ENCODE assay signal across 8 cellular contexts in the genomic region with DNA sequence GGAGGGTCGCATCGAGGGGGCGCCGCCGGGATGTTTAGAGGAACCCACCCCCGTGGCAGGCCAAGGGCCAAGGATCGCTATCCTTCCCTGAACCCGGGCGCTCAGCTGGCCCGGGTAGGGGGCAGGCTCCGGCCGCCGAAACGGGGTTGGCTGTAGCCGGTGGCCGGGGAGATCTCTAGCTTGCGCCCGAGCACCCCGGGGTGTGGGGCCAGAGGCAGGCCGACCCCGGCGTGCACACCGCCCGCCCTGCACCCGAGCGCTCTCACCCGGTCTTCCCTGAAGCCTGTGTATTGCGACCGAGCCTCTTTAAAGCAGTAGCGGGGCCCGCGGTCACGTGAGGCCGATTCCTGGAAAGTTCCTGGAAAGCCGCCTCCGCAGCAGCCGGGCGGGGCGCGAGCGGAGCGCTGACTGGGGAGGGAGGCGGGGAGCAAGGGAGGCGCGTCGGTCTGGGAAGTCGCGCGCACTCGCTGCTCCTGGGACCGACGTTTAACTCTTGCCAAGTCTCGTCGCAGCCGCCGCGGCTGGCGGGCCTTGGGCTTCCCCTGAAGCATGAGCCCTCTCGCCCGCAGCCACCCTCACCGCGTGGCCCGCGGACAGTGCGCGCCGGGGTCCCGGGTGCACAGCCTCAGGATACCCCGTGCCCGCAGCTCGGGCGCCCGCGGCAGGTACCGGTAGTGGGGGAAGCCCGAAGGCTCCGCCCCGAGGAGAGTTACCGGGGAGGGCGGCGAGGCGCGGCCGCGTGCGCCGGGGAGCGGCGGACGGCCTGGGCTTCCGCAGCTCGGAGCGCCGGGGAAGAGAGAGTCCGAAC. TPM values are rescaled to one million over a fixed set of nuclear protein-coding genes. Genes with fewer than 3 reads are reported as not detected.
DNase-seq lines count a peak whose midpoint lies in the region; ATAC-seq lines count a peak whose summit lies in the region.

No MANE protein-coding gene starts in this region.

- DNase-seq in A172 (ENCODE audit: low spot score) (peak; percentile 74), NCI-H2196 (lab: John Stamatoyannopoulos, UW; ENCODE audit: unreplicated experiment) (peak; percentile 75), islet precursor cell (peak; percentile 98)
- DNase-seq in activated CD4-positive, CD25-positive, alpha-beta regulatory T cell treated with anti-CD3 and anti-CD28 coated beads, Interleukin-2, amount 50 U/mL, for 16 hours (ENCODE audit: low read depth, low spot score): peak; percentile 75
- DNase-seq in central memory CD4-positive, alpha-beta T cell: peak; percentile 83
- DNase-seq in stimulated activated CD4-positive, alpha-beta T cell treated with anti-CD3 and anti-CD28 coated beads, Interleukin-12 subunit alpha, Interleukin-12 subunit beta, amount 100 ng/mL, for 4 hours: peak; percentile 89

- ATAC-seq in GM18511 (IDR thresholded peaks at IDR 0.05; ENCODE audit: unreplicated experiment) (peak; percentile 53), HG03025 (IDR thresholded peaks at IDR 0.05; ENCODE audit: low FRiP score, unreplicated experiment) (peak; percentile 55)

RNA-seq across cellular contexts. Expression of a gene that starts 1.7 kb away (rescaled TPM):
- 83.8 and 98.4 TPM in 2 replicates for total RNA-seq in A172 (2014; rRNA removed; shearing (Covaris generic))

Comparison
In these comparisons a context has a peak if more than half of its experiments do, and no peak if none do; other contexts are left out.
1. Peak in every context shown above with its lines: DNase-seq and ATAC-seq.